In the genomic region with DNA sequence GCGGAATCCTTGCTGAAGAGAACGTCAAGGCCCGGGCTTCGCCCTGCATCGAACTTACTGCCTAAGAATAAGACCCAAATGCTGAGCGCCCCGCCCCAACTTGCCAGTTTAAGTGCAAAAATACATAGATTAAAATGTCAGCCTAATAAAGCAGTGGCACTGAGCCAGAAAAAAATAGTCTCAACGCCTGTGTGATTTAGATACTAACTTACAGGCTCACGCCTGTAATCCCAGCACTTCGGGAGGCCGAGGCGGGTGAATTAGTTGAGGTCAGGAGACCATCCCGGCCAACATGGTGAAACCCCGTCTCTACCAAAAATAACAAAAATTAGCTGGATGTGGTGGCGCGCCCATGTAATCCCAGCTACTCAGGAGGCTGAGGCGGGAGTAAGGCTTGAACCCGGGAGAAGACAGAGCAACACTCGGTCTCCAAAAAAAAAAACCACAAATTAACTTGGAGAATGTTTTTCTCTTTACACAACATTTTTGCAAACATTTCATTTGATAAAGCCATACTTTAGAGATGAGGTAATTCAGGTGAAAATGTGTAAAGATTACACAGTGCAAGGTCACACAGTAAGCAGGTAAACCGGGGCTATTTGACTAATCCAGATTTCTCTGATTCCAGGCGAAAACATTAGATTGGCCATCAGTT, we compare ENCODE assay signal across 8 cellular contexts. TPM values are rescaled to one million over a fixed set of nuclear protein-coding genes. Genes with fewer than 3 reads are reported as not detected.
DNase-seq lines count a peak whose midpoint lies in the region; ATAC-seq and TF ChIP-seq lines count a peak whose summit lies in the region.

No MANE protein-coding gene starts in this region.

- H3K27ac ChIP-seq in CD8-positive, alpha-beta memory T cell (ENCODE audit: low read depth, low read length): peak overlapping the region; percentile 97
- H3K27ac ChIP-seq in SJCRH30 (peak overlapping the region; percentile 88), fibroblast of lung (ENCODE audit: insufficient read depth, low read length) (peak overlapping the region; percentile 97)

- H3K4me1 ChIP-seq in CD8-positive, alpha-beta memory T cell (ENCODE audit: insufficient read depth, low read length): peaks cover 34% of the 10 kb centered on the region
- H3K4me1 ChIP-seq in SJCRH30 (0 out of 2 replicates have a peak, but pooled peaks cover 5% of the 10 kb centered on the region), fibroblast of lung (ENCODE audit: control insufficient read depth, extremely low read depth, insufficient read depth, low read length) (peaks cover 2% of the 10 kb centered on the region)

- H3K36me3 ChIP-seq in CD8-positive, alpha-beta memory T cell (ENCODE audit: insufficient read depth, low read length): no peaks in the 10 kb centered on the region
- H3K36me3 ChIP-seq in SJCRH30 (no peaks in the 10 kb centered on the region), fibroblast of lung (ENCODE audit: control insufficient read depth, insufficient read depth, low read length) (no peaks in the 10 kb centered on the region)

- ATAC-seq in omental fat pad (ENCODE audit: low FRiP score) (no peak), HG03196 (IDR thresholded peaks at IDR 0.05; ENCODE audit: unreplicated experiment) (no peak), GM21360 (IDR thresholded peaks at IDR 0.05; ENCODE audit: unreplicated experiment) (no peak), GM21786 (IDR thresholded peaks at IDR 0.05; ENCODE audit: unreplicated experiment) (no peak)

- H3K79me2 ChIP-seq in fibroblast of lung (ENCODE audit: control insufficient read depth, insufficient read depth, low read length): peaks cover 34% of the 10 kb centered on the region

- CTCF ChIA-PET in CD8-positive, alpha-beta memory T cell (lab: Charles Lee): interaction anchor here (0.9 to 1.0 kb wide), 2 partner anchors 14 to 15 kb away, joined by 3 to 4 read pairs; no protein-coding TSS in a partner anchor

- H3K9ac ChIP-seq in fibroblast of lung (ENCODE audit: insufficient read depth, low read length): peak overlapping the region; percentile 83

- no peak for DNase-seq in CD8-positive, alpha-beta memory T cell
- DNase-seq in SJCRH30: no peak
- no peak for DNase-seq in fibroblast of lung (ENCODE audit: low read depth in 2 of 2)
- DNase-seq in omental fat pad (ENCODE audit: low spot score): peak; percentile 39
- DNase-seq in NCI-H187 treated with DMSO at 0.1 percent for 48 hours (lab: John Stamatoyannopoulos, UW): no peak

- TF ChIP-seq CTCF in fibroblast of lung (conservative IDR thresholded peaks at IDR 0.05 in 1 of 2, IDR thresholded peaks at IDR 0.05 in 1 of 2; ENCODE audit: low read depth in 1 of 2, low read length in 2 of 2) (no peak), omental fat pad (IDR thresholded peaks at IDR 0.05) (no peak)

- POLR2A ChIA-PET in CD8-positive, alpha-beta memory T cell (lab: Charles Lee): interaction anchor here (0.7 to 1.5 kb wide), 5 partner anchors 276 to 756 kb away, joined by 4 to 8 read pairs (median 4); a partner anchor contains a TSS

- H3K27ac Mint-ChIP-seq in CD8-positive, alpha-beta memory T cell: peak overlapping the region; percentile 96 to 100 (median 100)

- peaks cover 0 to 4% of the 10 kb centered on the region in 2 donors for H3K27me3 Mint-ChIP-seq in CD8-positive, alpha-beta memory T cell

- peak overlapping the region; percentile 97 for H3K4me2 ChIP-seq in fibroblast of lung (ENCODE audit: extremely low read depth, insufficient read depth, low read length)

- peak overlapping the region; percentile 96 for H2AFZ ChIP-seq in fibroblast of lung (ENCODE audit: low read length)

- H4K20me1 ChIP-seq in fibroblast of lung (ENCODE audit: control insufficient read depth, extremely low read depth, insufficient read depth, low read length): no peaks in the 10 kb centered on the region

- peak overlapping the region; percentile 97 to 100 (median 99) for H3K4me3 Mint-ChIP-seq in CD8-positive, alpha-beta memory T cell

- H3K4me3 ChIP-seq in CD8-positive, alpha-beta memory T cell (ENCODE audit: low read length): peak overlapping the region; percentile 98
- peak overlapping the region; percentile 71 for H3K4me3 ChIP-seq in SJCRH30
- peak overlapping the region; percentile 60 to 89 (median 80) for H3K4me3 ChIP-seq in fibroblast of lung (replicated peaks in 1 of 4; ENCODE audit: control extremely low read depth in 1 of 4, insufficient read depth in 1 of 4, low read depth in 3 of 4, low read length in 4 of 4)

- no peaks in the 10 kb centered on the region for H3K27me3 ChIP-seq in CD8-positive, alpha-beta memory T cell (ENCODE audit: insufficient read depth, low read length, poor library complexity, severe bottlenecking)
- H3K27me3 ChIP-seq in SJCRH30: no peaks in the 10 kb centered on the region
- no peaks in the 10 kb centered on the region for H3K27me3 ChIP-seq in fibroblast of lung (ENCODE audit: control insufficient read depth, insufficient read depth, low read length)

- H3K9me3 ChIP-seq in CD8-positive, alpha-beta memory T cell (ENCODE audit: low read length): no peaks in the 10 kb centered on the region
- H3K9me3 ChIP-seq in SJCRH30 (replicated peaks) (no peaks in the 10 kb centered on the region), fibroblast of lung (ENCODE audit: control insufficient read depth, insufficient read depth, low read depth, low read length) (no peaks in the 10 kb centered on the region)

- H3K9me3 Mint-ChIP-seq in CD8-positive, alpha-beta memory T cell: no peaks in the 10 kb centered on the region

- peaks cover 40 to 49% (median 43%) of the 10 kb centered on the region in 3 donors for H3K4me1 Mint-ChIP-seq in CD8-positive, alpha-beta memory T cell

- peaks cover 0 to 10% (median 0%) of the 10 kb centered on the region in 3 donors for H3K36me3 Mint-ChIP-seq in CD8-positive, alpha-beta memory T cell

RNA-seq across cellular contexts. Expression of a gene that starts 1.2 kb away (rescaled TPM):
- 10 to 100 TPM; 70.8 to 79.4 TPM for total RNA-seq in CD8-positive, alpha-beta memory T cell
- 15.9 TPM for polyA plus RNA-seq in CD8-positive, alpha-beta memory T cell
- 38.8 and 40.9 TPM in 2 replicates for total RNA-seq in SJCRH30 (2014; rRNA removed; shearing (Covaris generic))
- total RNA-seq in fibroblast of lung (42.6 and 48.1 TPM in 2 replicates), omental fat pad (10 to 100 TPM; 45.6 to 77.0 (median 63.0) TPM)
- 98.6 and 99.7 TPM in 2 replicates for polyA plus RNA-seq in fibroblast of lung
- 38.3 and 39.3 TPM in 2 replicates for polyA plus RNA-seq in fibroblast of lung (2012)
- 14.4 and 54.1 TPM in 2 replicates for polyA minus RNA-seq in fibroblast of lung (ENCODE audit: low replicate concordance)
